ENCODE assay signal across 8 cellular contexts in genomic region chr17:58082341-58082869, GRCh38. TPM values are rescaled to one million over a fixed set of nuclear protein-coding genes. Genes with fewer than 3 reads are reported as not detected.
DNase-seq lines count a peak whose midpoint lies in the region; ATAC-seq, FAIRE-seq and TF ChIP-seq lines count a peak whose summit lies in the region.

No MANE protein-coding gene starts in this region.

- no peak for TF ChIP-seq CTCF in A549 (IDR thresholded peaks at IDR 0.05)

- POLR2A ChIA-PET in A549 (lab: Yijun Ruan, JAX): interaction anchor here (0.5 to 3.6 kb wide), 32 partner anchors 9 to 1104 kb away, joined by 3 to 86 read pairs (median 4); partner anchors contain the start of genes MRPS23, SCPEP1 and SRSF1
- POLR2A ChIA-PET in naive thymus-derived CD8-positive, alpha-beta T cell (lab: Charles Lee): interaction anchor here (0.9 to 2.2 kb wide), 4 partner anchors 18 to 75 kb away, joined by 3 to 23 read pairs (median 6); partner anchors contain the start of gene SRSF1

- DNase-seq in A549 (ENCODE audit: low read depth in 1 of 2, low spot score in 1 of 2) (no peak), HT1080 (ENCODE audit: low read depth) (peak; percentile 6), NCI-H187 treated with DMSO at 0.1 percent for 48 hours (lab: John Stamatoyannopoulos, UW) (no peak), activated gamma-delta T cell (lab: John Stamatoyannopoulos, UW) (no peak), posterior vena cava (ENCODE audit: low spot score) (no peak)
- DNase-seq in central memory CD8-positive, alpha-beta T cell (ENCODE audit: low spot score in 2 of 2): no peak
- no peak for DNase-seq in naive thymus-derived CD8-positive, alpha-beta T cell

- TF ChIP-seq EP300 in A549 (IDR thresholded peaks at IDR 0.05): no peak

- no peak for ATAC-seq in A549
- no peak for ATAC-seq in central memory CD8-positive, alpha-beta T cell (replicated peaks; ENCODE audit: extremely low read depth, poor library complexity, severe bottlenecking)
- ATAC-seq in naive thymus-derived CD8-positive, alpha-beta T cell: no peak
- ATAC-seq in HG03571 (IDR thresholded peaks at IDR 0.05; ENCODE audit: unreplicated experiment): no peak

- H3K36me3 Mint-ChIP-seq in central memory CD8-positive, alpha-beta T cell (ENCODE audit: insufficient read depth): peaks cover 16% of the 10 kb centered on the region
- peaks cover 0 to 21% (median 0%) of the 10 kb centered on the region in 3 donors for H3K36me3 Mint-ChIP-seq in naive thymus-derived CD8-positive, alpha-beta T cell

- TF ChIP-seq RAD21 in A549 (conservative IDR thresholded peaks at IDR 0.05 in 1 of 2, IDR thresholded peaks at IDR 0.05 in 1 of 2): no peak

- peaks cover 24% of the 10 kb centered on the region for H3K4me1 Mint-ChIP-seq in central memory CD8-positive, alpha-beta T cell
- H3K4me1 Mint-ChIP-seq in naive thymus-derived CD8-positive, alpha-beta T cell: peaks cover 16 to 32% (median 29%) of the 10 kb centered on the region in 4 donors

- H3K9me3 Mint-ChIP-seq in central memory CD8-positive, alpha-beta T cell: no peaks in the 10 kb centered on the region
- H3K9me3 Mint-ChIP-seq in naive thymus-derived CD8-positive, alpha-beta T cell: no peaks in the 10 kb centered on the region

- WGBS in A549 (ENCODE audit: missing lambda C conversion rate): 93% methylated on average over 10 of the region's 10 CpGs

- H3K27ac ChIP-seq in A549: peak overlapping the region; percentile 88 to 90

- intact Hi-C loops in posterior vena cava (cut with DNase I): no loop called here

- peak overlapping the region; percentile 26 for H3K27ac Mint-ChIP-seq in central memory CD8-positive, alpha-beta T cell (ENCODE audit: low read depth)
- H3K27ac Mint-ChIP-seq in naive thymus-derived CD8-positive, alpha-beta T cell: peak overlapping the region in 9 of 10 donors; percentile 27 to 91 (median 74)

- no peak for TF ChIP-seq POLR2A in A549 (IDR thresholded peaks at IDR 0.05; ENCODE audit: low read length)

- FAIRE-seq in A549 (lab: Jason Lieb, UNC): no peak

- CTCF ChIA-PET in A549 (lab: Yijun Ruan, JAX): interaction anchor here (1.0 kb wide), 1 partner anchor 229 kb away, joined by 3 read pairs; no protein-coding TSS in a partner anchor

- H3K4me3 ChIP-seq in A549: peak overlapping the region; percentile 95

- peaks cover 18% of the 10 kb centered on the region for H3K4me1 ChIP-seq in A549

- H3K4me3 Mint-ChIP-seq in central memory CD8-positive, alpha-beta T cell: peak overlapping the region; percentile 45
- peak overlapping the region; percentile 39 to 80 (median 62) for H3K4me3 Mint-ChIP-seq in naive thymus-derived CD8-positive, alpha-beta T cell

- H3K9me3 ChIP-seq in A549: no peaks in the 10 kb centered on the region

- no peaks in the 10 kb centered on the region for H3K27me3 Mint-ChIP-seq in central memory CD8-positive, alpha-beta T cell
- no peaks in the 10 kb centered on the region for H3K27me3 Mint-ChIP-seq in naive thymus-derived CD8-positive, alpha-beta T cell

- peak overlapping the region; percentile 97 for H3K4me2 ChIP-seq in A549

TF ChIP-seq in A549, 52 proteins besides CTCF, POLR2A, EP300 and RAD21:
- TF ChIP-seq EHMT2 (IDR thresholded peaks at IDR 0.05; ENCODE audit: low read depth) (no peak), RNF2 (IDR thresholded peaks at IDR 0.05; ENCODE audit: borderline replicate concordance, low read depth) (no peak), ZSCAN20 (CRISPR knock-in tag; IDR thresholded peaks at IDR 0.05) (no peak)

RNA-seq across cellular contexts. Expression of gene DYNLL2, which starts 0.8 kb away (rescaled TPM):
- 19.6 TPM in 2 replicates for polyA plus RNA-seq in A549 (2011; rRNA removed)
- polyA plus RNA-seq in A549 (2012; cell fraction: cytosol; rRNA removed): 11.2 and 12.0 TPM in 2 replicates
- 6.1 and 7.7 TPM in 2 replicates for polyA plus RNA-seq in A549 (2012; cell fraction: nucleus; rRNA removed)
- polyA plus RNA-seq in A549 (2017; fragmentation: RNase III; extraction: RNeasy Plus Mini Kit Qiagen cat#74134 plus additional on column Dnase treatment): 33.2 to 34.1 TPM (median 33.7 TPM) in 3 replicates
- 13.6 and 13.9 TPM in 2 replicates for polyA minus RNA-seq in A549 (2011; rRNA and poly(A)+ RNA removed)
- total RNA-seq in HT1080 (2014; rRNA removed; shearing (Covaris generic)): 14.4 and 20.0 TPM in 2 replicates
- polyA plus RNA-seq in HT1080 (2015; cell fraction: cytosol; rRNA removed): 15.9 and 16.5 TPM in 2 replicates
- polyA plus RNA-seq in HT1080 (2015; cell fraction: nucleus; rRNA removed): 14.0 and 14.1 TPM in 2 replicates
- 10 to 100 TPM; 35.3 to 36.5 TPM for total RNA-seq in naive thymus-derived CD8-positive, alpha-beta T cell
- polyA plus RNA-seq in naive thymus-derived CD8-positive, alpha-beta T cell: 1 to 10 TPM; 1.1 to 1.3 (median 1.2) TPM
- total RNA-seq in posterior vena cava: 10 to 100 TPM; 30.6 to 35.4 TPM
